Comparison of ENCODE assay signal across 1 cellular context in genomic region chr15:41972341-41973237, GRCh38.
TF ChIP-seq lines count a peak whose summit lies in the region.

Gene EHD4, minus strand, starts transcription at chr15:41972557. Its CDS starts 63 bp downstream, at chr15:41972494.

TF ChIP-seq in GM12878, 131 proteins besides CTCF, POLR2A, EP300 and RAD21 (continued from another document):
- TF ChIP-seq, protein P1, sequence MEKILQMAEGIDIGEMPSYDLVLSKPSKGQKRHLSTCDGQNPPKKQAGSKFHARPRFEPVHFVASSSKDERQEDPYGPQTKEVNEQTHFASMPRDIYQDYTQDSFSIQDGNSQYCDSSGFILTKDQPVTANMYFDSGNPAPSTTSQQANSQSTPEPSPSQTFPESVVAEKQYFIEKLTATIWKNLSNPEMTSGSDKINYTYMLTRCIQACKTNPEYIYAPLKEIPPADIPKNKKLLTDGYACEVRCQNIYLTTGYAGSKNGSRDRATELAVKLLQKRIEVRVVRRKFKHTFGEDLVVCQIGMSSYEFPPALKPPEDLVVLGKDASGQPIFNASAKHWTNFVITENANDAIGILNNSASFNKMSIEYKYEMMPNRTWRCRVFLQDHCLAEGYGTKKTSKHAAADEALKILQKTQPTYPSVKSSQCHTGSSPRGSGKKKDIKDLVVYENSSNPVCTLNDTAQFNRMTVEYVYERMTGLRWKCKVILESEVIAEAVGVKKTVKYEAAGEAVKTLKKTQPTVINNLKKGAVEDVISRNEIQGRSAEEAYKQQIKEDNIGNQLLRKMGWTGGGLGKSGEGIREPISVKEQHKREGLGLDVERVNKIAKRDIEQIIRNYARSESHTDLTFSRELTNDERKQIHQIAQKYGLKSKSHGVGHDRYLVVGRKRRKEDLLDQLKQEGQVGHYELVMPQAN (conservative IDR thresholded peaks at IDR 0.05), result peak; percentile 48
- TF ChIP-seq SMAD5 (IDR thresholded peaks at IDR 0.05; ENCODE audit: low read depth), result peak; percentile 69; the same call in 1 of the 2 replicates
- peak; percentile 22; the same call in 1 of the 2 replicates for TF ChIP-seq SMARCA5 (IDR thresholded peaks at IDR 0.05)
- TF ChIP-seq IRF3 (IDR thresholded peaks at IDR 0.05), result peak; percentile 66; the same call in 1 of the 2 replicates
- peak; percentile 97 for TF ChIP-seq TAF1 (IDR thresholded peaks at IDR 0.05; ENCODE audit: borderline replicate concordance, low read depth, low read length)
- 0 out of 2 replicates have a peak, but pooled peaks have one; percentile 5 for TF ChIP-seq NR2C1 (IDR thresholded peaks at IDR 0.05)
- TF ChIP-seq NR2F1 (conservative IDR thresholded peaks at IDR 0.05), result peak; percentile 39; the same call in 1 of the 2 replicates
- TF ChIP-seq, protein P2, sequence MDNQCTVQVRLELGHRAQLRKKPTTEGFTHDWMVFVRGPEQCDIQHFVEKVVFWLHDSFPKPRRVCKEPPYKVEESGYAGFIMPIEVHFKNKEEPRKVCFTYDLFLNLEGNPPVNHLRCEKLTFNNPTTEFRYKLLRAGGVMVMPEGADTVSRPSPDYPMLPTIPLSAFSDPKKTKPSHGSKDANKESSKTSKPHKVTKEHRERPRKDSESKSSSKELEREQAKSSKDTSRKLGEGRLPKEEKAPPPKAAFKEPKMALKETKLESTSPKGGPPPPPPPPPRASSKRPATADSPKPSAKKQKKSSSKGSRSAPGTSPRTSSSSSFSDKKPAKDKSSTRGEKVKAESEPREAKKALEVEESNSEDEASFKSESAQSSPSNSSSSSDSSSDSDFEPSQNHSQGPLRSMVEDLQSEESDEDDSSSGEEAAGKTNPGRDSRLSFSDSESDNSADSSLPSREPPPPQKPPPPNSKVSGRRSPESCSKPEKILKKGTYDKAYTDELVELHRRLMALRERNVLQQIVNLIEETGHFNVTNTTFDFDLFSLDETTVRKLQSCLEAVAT (IDR thresholded peaks at IDR 0.05), result no peak
- TF ChIP-seq MYC (IDR thresholded peaks at IDR 0.05; ENCODE audit: insufficient read depth, insufficient read length, insufficient replicate concordance, low read length, severe bottlenecking), result peak; percentile 67
- peak; percentile 79; the same call in 2 of the 3 replicates for TF ChIP-seq POU2F2 (IDR thresholded peaks at IDR 0.05; ENCODE audit: borderline replicate concordance, low read depth, low read length)
- peak; percentile 77 for TF ChIP-seq ATF7 (IDR thresholded peaks at IDR 0.05; ENCODE audit: low read depth)
- peak; percentile 60; the same call in 1 of the 2 replicates for TF ChIP-seq GATAD2B (conservative IDR thresholded peaks at IDR 0.05; ENCODE audit: low read depth)
- TF ChIP-seq POLR2AphosphoS5 (IDR thresholded peaks at IDR 0.05; ENCODE audit: low read length), result peak; percentile 87
- TF ChIP-seq ZNF207 (IDR thresholded peaks at IDR 0.05; ENCODE audit: borderline replicate concordance), result 0 out of 2 replicates have a peak, but pooled peaks have one; percentile 32
- TF ChIP-seq BACH1 (IDR thresholded peaks at IDR 0.05; ENCODE audit: borderline replicate concordance), result peak; percentile 84; the same call in 1 of the 2 replicates
- TF ChIP-seq YY1 (IDR thresholded peaks at IDR 0.05; ENCODE audit: low read depth, low read length), result no peak
- peak; percentile 39; the same call in 1 of the 2 replicates for TF ChIP-seq PML (IDR thresholded peaks at IDR 0.05; ENCODE audit: low read length)
- TF ChIP-seq, protein P3, sequence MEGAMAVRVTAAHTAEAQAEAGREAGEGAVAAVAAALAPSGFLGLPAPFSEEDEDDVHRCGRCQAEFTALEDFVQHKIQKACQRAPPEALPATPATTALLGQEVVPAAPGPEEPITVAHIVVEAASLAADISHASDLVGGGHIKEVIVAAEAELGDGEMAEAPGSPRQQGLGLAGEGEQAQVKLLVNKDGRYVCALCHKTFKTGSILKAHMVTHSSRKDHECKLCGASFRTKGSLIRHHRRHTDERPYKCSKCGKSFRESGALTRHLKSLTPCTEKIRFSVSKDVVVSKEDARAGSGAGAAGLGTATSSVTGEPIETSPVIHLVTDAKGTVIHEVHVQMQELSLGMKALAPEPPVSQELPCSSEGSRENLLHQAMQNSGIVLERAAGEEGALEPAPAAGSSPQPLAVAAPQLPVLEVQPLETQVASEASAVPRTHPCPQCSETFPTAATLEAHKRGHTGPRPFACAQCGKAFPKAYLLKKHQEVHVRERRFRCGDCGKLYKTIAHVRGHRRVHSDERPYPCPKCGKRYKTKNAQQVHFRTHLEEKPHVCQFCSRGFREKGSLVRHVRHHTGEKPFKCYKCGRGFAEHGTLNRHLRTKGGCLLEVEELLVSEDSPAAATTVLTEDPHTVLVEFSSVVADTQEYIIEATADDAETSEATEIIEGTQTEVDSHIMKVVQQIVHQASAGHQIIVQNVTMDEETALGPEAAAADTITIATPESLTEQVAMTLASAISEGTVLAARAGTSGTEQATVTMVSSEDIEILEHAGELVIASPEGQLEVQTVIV (IDR thresholded peaks at IDR 0.05; ENCODE audit: borderline replicate concordance, partially characterized antibody), result no peak
- peak; percentile 30; the same call in 1 of the 2 replicates for TF ChIP-seq RUNX3 (IDR thresholded peaks at IDR 0.05; ENCODE audit: low read length)
- TF ChIP-seq IRF4 (IDR thresholded peaks at IDR 0.05; ENCODE audit: low read depth, low read length), result 0 out of 2 replicates have a peak, but pooled peaks have one; percentile 27
- TF ChIP-seq, protein P4, sequence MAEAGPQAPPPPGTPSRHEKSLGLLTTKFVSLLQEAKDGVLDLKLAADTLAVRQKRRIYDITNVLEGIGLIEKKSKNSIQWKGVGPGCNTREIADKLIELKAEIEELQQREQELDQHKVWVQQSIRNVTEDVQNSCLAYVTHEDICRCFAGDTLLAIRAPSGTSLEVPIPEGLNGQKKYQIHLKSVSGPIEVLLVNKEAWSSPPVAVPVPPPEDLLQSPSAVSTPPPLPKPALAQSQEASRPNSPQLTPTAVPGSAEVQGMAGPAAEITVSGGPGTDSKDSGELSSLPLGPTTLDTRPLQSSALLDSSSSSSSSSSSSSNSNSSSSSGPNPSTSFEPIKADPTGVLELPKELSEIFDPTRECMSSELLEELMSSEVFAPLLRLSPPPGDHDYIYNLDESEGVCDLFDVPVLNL (IDR thresholded peaks at IDR 0.05; ENCODE audit: low read depth, low read length), result 0 out of 2 replicates have a peak, but pooled peaks have one; percentile 42
- peak; percentile 94 for TF ChIP-seq LARP7 (IDR thresholded peaks at IDR 0.05)
- TF ChIP-seq RB1 (IDR thresholded peaks at IDR 0.05; ENCODE audit: borderline replicate concordance), result peak; percentile 16; the same call in 1 of the 2 replicates
- TF ChIP-seq CREB1 (IDR thresholded peaks at IDR 0.05; ENCODE audit: low read depth), result peak; percentile 93
- no peak for TF ChIP-seq CEBPB (IDR thresholded peaks at IDR 0.05; ENCODE audit: borderline replicate concordance in 1 of 2, low read depth in 2 of 2, low read length in 2 of 2)
- TF ChIP-seq POLR2AphosphoS2 (IDR thresholded peaks at IDR 0.05; ENCODE audit: low read depth, low read length), result peak; percentile 87; the same call in 1 of the 2 replicates
- TF ChIP-seq FOXM1 (IDR thresholded peaks at IDR 0.05; ENCODE audit: low read depth, low read length), result no peak
- peak; percentile 67 for TF ChIP-seq KLF5 (IDR thresholded peaks at IDR 0.05; ENCODE audit: partially characterized antibody)
- 0 out of 2 replicates have a peak, but pooled peaks have one; percentile 36 for TF ChIP-seq NBN (IDR thresholded peaks at IDR 0.05)
- TF ChIP-seq PKNOX1 (IDR thresholded peaks at IDR 0.05), result peak; percentile 89
- TF ChIP-seq DPF2 (IDR thresholded peaks at IDR 0.05), result peak; percentile 57; the same call in 1 of the 2 replicates
- peak; percentile 33; the same call in 1 of the 2 replicates for TF ChIP-seq TCF3 (IDR thresholded peaks at IDR 0.05; ENCODE audit: borderline replicate concordance, insufficient read depth, low read depth, low read length)
- no peak for TF ChIP-seq RAD51 (IDR thresholded peaks at IDR 0.05)
- TF ChIP-seq FOS (IDR thresholded peaks at IDR 0.05; ENCODE audit: borderline replicate concordance, extremely low read depth, insufficient read length), result peak; percentile 38
- TF ChIP-seq ZNF24 (IDR thresholded peaks at IDR 0.05), result no peak
- peak; percentile 93 for TF ChIP-seq CREM (IDR thresholded peaks at IDR 0.05; ENCODE audit: low read depth)
- no peak for TF ChIP-seq TCF7 (IDR thresholded peaks at IDR 0.05; ENCODE audit: borderline replicate concordance)
- TF ChIP-seq RFX5 (IDR thresholded peaks at IDR 0.05; ENCODE audit: low read depth, low read length), result peak; percentile 88
